8 cellular contexts compared by ENCODE assay signal in genomic region chr4:75289843-75290616, GRCh38.
A peak's percentile ranks its signal among the peaks of the same experiment; 100 is the strongest.
DNase-seq lines count a peak whose midpoint lies in the region; ATAC-seq and TF ChIP-seq lines count a peak whose summit lies in the region.

No MANE protein-coding gene starts in this region.

- ATAC-seq in stimulated activated naive B cell treated with anti-CD40 and anti-IgM and Interleukin-4, amounts not matched to agents 10 μg/mL and 1 μg/mL and 100 μg/mL, for 72 hours (replicated peaks), result peak; percentile 50 to 92
- ATAC-seq in GM21360 (IDR thresholded peaks at IDR 0.05; ENCODE audit: unreplicated experiment), result no peak

- peak; percentile 38; the same call in 1 of the 2 replicates for TF ChIP-seq CTCF in HFFc6 (IDR thresholded peaks at IDR 0.05)
- peak; percentile 32 for TF ChIP-seq CTCF in fibroblast of mammary gland (conservative IDR thresholded peaks at IDR 0.05; ENCODE audit: control insufficient read depth, insufficient read depth, low read depth, low read length)

- H3K4me3 Mint-ChIP-seq in HFFc6, result no peak overlapping the region
- H3K4me3 Mint-ChIP-seq in stimulated activated naive B cell treated with anti-CD40 and anti-IgM and Interleukin-4, amounts not matched to agents 10 μg/mL and 1 μg/mL and 100 μg/mL, for 72 hours, result no peak overlapping the region

- peaks cover 3% of the 10 kb centered on the region; the same call in 1 of the 2 replicates for H3K27me3 Mint-ChIP-seq in HFFc6 (ENCODE audit: insufficient read depth)
- peaks cover 7 to 11% of the 10 kb centered on the region in 2 donors for H3K27me3 Mint-ChIP-seq in stimulated activated naive B cell treated with anti-CD40 and anti-IgM and Interleukin-4, amounts not matched to agents 10 μg/mL and 1 μg/mL and 100 μg/mL, for 72 hours

- no peaks in the 10 kb centered on the region for H3K36me3 Mint-ChIP-seq in HFFc6 (ENCODE audit: low read depth)
- H3K36me3 Mint-ChIP-seq in stimulated activated naive B cell treated with anti-CD40 and anti-IgM and Interleukin-4, amounts not matched to agents 10 μg/mL and 1 μg/mL and 100 μg/mL, for 72 hours, result no peaks in the 10 kb centered on the region

- no peak overlapping the region for H3K4me3 ChIP-seq in fibroblast of mammary gland (ENCODE audit: control insufficient read depth, low read depth, low read length)

- H3K4me1 Mint-ChIP-seq in HFFc6 (ENCODE audit: low read depth), result no peaks in the 10 kb centered on the region
- peaks cover 0 to 6% of the 10 kb centered on the region in 2 donors for H3K4me1 Mint-ChIP-seq in stimulated activated naive B cell treated with anti-CD40 and anti-IgM and Interleukin-4, amounts not matched to agents 10 μg/mL and 1 μg/mL and 100 μg/mL, for 72 hours

- DNase-seq in DMS53 treated with DMSO at 0.1 percent for 48 hours (lab: John Stamatoyannopoulos, UW; ENCODE audit: unreplicated experiment) (peak; percentile 78), HFFc6 (no peak), NCI-H748 (lab: John Stamatoyannopoulos, UW; ENCODE audit: unreplicated experiment) (peak; percentile 95), fibroblast of mammary gland (ENCODE audit: low read depth) (peak; percentile 28), cortex of kidney (lab: John Stamatoyannopoulos, UW) (no peak)
- DNase-seq in stimulated activated naive B cell treated with anti-CD40 and anti-IgM and Interleukin-4, amounts not matched to agents 10 μg/mL and 1 μg/mL and 100 μg/mL, for 72 hours, result peak; percentile 5
- DNase-seq in activated naive CD4-positive, alpha-beta T cell (lab: John Stamatoyannopoulos, UW), result no peak

- H3K27ac Mint-ChIP-seq in HFFc6, result no peak overlapping the region
- H3K27ac Mint-ChIP-seq in stimulated activated naive B cell treated with anti-CD40 and anti-IgM and Interleukin-4, amounts not matched to agents 10 μg/mL and 1 μg/mL and 100 μg/mL, for 72 hours, result peak overlapping the region; percentile 61

- no peaks in the 10 kb centered on the region; the same call in none of the 2 replicates for H3K9me3 Mint-ChIP-seq in HFFc6
- H3K9me3 Mint-ChIP-seq in stimulated activated naive B cell treated with anti-CD40 and anti-IgM and Interleukin-4, amounts not matched to agents 10 μg/mL and 1 μg/mL and 100 μg/mL, for 72 hours, result peaks cover 0 to 2% of the 10 kb centered on the region in 2 donors

Comparison
In these comparisons a context has a peak if more than half of its experiments do, and no peak if none do; other contexts are left out.
1. DNase-seq: peak in DMS53 treated with DMSO at 0.1 percent for 48 hours (single experiment), NCI-H748 (single experiment), fibroblast of mammary gland (single experiment) and stimulated activated naive B cell treated with anti-CD40 and anti-IgM and Interleukin-4, amounts not matched to agents 10 μg/mL and 1 μg/mL and 100 μg/mL, for 72 hours (single experiment); none in HFFc6 (single experiment), activated naive CD4-positive, alpha-beta T cell (0 of 4) and cortex of kidney (single experiment).